Comparison of ENCODE assay signal across 25 cellular contexts in the genomic region with DNA sequence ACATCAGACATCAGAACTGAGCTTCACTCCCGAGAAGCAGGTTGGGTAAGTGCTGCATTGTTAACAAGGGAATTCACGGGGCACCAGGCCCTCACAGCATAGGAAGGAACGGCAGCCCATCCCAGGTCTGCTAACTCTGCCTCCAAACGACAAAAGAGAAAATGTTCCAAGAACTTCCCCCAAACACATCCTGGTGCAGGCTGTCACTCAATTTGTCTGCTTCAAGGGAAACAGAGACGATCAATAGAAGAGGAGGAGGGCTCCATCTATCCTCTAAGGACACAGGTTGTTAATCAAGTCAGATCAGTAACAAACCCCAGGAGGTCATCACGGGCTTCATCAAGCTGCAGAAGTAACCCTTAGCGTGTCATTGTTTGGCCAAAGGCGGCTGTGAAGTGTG. TPM values are rescaled to one million over a fixed set of nuclear protein-coding genes. Genes with fewer than 3 reads are reported as not detected.
A peak's percentile ranks its signal among the peaks of the same experiment; 100 is the strongest.
DNase-seq lines count a peak whose midpoint lies in the region; ATAC-seq and TF ChIP-seq lines count a peak whose summit lies in the region.
"Had no signal": no experiment of that assay in that cellular context is flagged by ENCODE, and none has a peak within 500 bp of the region (broad histone marks: within the 10 kb centered on the region; RNA-seq: fewer than 3 reads in every experiment).

No MANE protein-coding gene starts in this region.

- TF ChIP-seq POLR2A in right lobe of liver (IDR thresholded peaks at IDR 0.05), result no peak
- no peak for TF ChIP-seq POLR2A in esophagus muscularis mucosa (IDR thresholded peaks at IDR 0.05; ENCODE audit: low read depth)

- H3K36me3 Mint-ChIP-seq in natural killer cell treated with Interleukin-12 subunit alpha and Interleukin-12 subunit beta and Interleukin-15 and Interleukin-18, amount 100 ng/mL, for 72 hours, result no peaks in the 10 kb centered on the region
- H3K36me3 Mint-ChIP-seq in natural killer cell, result no peaks in the 10 kb centered on the region
- H3K36me3 Mint-ChIP-seq in WTC11, result no peaks in the 10 kb centered on the region
- H3K36me3 Mint-ChIP-seq: CD8-positive, alpha-beta T cell had no signal

- ATAC-seq in natural killer cell treated with Interleukin-12 subunit alpha and Interleukin-12 subunit beta and Interleukin-15 and Interleukin-18, amount 100 ng/mL, for 72 hours, result no peak
- ATAC-seq in natural killer cell (no peak), WTC11 (no peak), right lobe of liver (no peak), GM18502 (IDR thresholded peaks at IDR 0.05; ENCODE audit: poor library complexity, unreplicated experiment) (no peak)
- ATAC-seq: CD8-positive, alpha-beta T cell; GM12878 had no signal

- H3K27ac ChIP-seq in right lobe of liver, result no peak overlapping the region
- no peak overlapping the region for H3K27ac ChIP-seq in esophagus muscularis mucosa (replicated peaks in 1 of 4)
- H3K27ac ChIP-seq: BLaER1, HL-60, Peyer's patch, SJSA1 had no signal

- no peak for TF ChIP-seq EP300 in esophagus muscularis mucosa (IDR thresholded peaks at IDR 0.05)

- WGBS in right lobe of liver (ENCODE audit: insufficient coverage, low coverage, low lambda C conversion rate, missing lambda C conversion rate), result 8% methylated on average over 8 of the region's 8 CpGs
- 61% methylated on average over 8 of the region's 8 CpGs for WGBS in esophagus muscularis mucosa

- no peak overlapping the region for H3K4me3 Mint-ChIP-seq in natural killer cell treated with Interleukin-12 subunit alpha and Interleukin-12 subunit beta and Interleukin-15 and Interleukin-18, amount 100 ng/mL, for 72 hours
- H3K4me3 Mint-ChIP-seq in natural killer cell, result no peak overlapping the region
- no peak overlapping the region for H3K4me3 Mint-ChIP-seq in WTC11
- H3K4me3 Mint-ChIP-seq: CD8-positive, alpha-beta T cell; HFFc6 had no signal

- H3K27me3 ChIP-seq in right lobe of liver (peaks cover 11 to 21% of the 10 kb centered on the region in 2 donors), esophagus muscularis mucosa (peaks cover 0 to 48% (median 26%) of the 10 kb centered on the region in 4 donors)

- POLR2A ChIA-PET in WTC11 (lab: Charles Lee), result no interaction called here

- no peak overlapping the region for H3K4me3 ChIP-seq in right lobe of liver
- no peak overlapping the region for H3K4me3 ChIP-seq in esophagus muscularis mucosa
- H3K4me3 ChIP-seq: BLaER1, GM12878, Peyer's patch, SJSA1 had no signal

- peak; percentile 13 for DNase-seq in natural killer cell treated with Interleukin-12 subunit alpha and Interleukin-12 subunit beta and Interleukin-15 and Interleukin-18, amount 100 ng/mL, for 72 hours (ENCODE audit: low spot score)
- DNase-seq in natural killer cell, result no peak
- DNase-seq in WTC11 (ENCODE audit: low spot score), result peak; percentile 8
- peak; percentile 43 for DNase-seq in left kidney (ENCODE audit: low read depth, low spot score)
- peak; percentile 20 for DNase-seq in ureter (ENCODE audit: low spot score)
- DNase-seq in right lobe of liver, result no peak
- DNase-seq in esophagus muscularis mucosa (ENCODE audit: extremely low spot score), result no peak
- DNase-seq: Calu3; CD8-positive, alpha-beta T cell; GF-D8; HFFc6; NCI-H1048; NCI-H1436; NCI-H1930; NCI-H69 had no signal

- peaks cover 51 to 61% of the 10 kb centered on the region in 2 donors for H3K27me3 Mint-ChIP-seq in natural killer cell treated with Interleukin-12 subunit alpha and Interleukin-12 subunit beta and Interleukin-15 and Interleukin-18, amount 100 ng/mL, for 72 hours
- H3K27me3 Mint-ChIP-seq in natural killer cell (ENCODE audit: low read depth in 2 of 2) (peaks cover 62 to 70% of the 10 kb centered on the region in 2 donors), WTC11 (ENCODE audit: low read depth) (peaks cover 55% of the 10 kb centered on the region)

- no peak overlapping the region for H3K27ac Mint-ChIP-seq in natural killer cell treated with Interleukin-12 subunit alpha and Interleukin-12 subunit beta and Interleukin-15 and Interleukin-18, amount 100 ng/mL, for 72 hours
- H3K27ac Mint-ChIP-seq in natural killer cell, result no peak overlapping the region
- H3K27ac Mint-ChIP-seq in WTC11, result no peak overlapping the region
- H3K27ac Mint-ChIP-seq: CD8-positive, alpha-beta T cell; HFFc6 had no signal

- H3K9me3 ChIP-seq in right lobe of liver, result no peaks in the 10 kb centered on the region
- no peaks in the 10 kb centered on the region for H3K9me3 ChIP-seq in esophagus muscularis mucosa
- H3K9me3 ChIP-seq: BLaER1, Peyer's patch, SJSA1 had no signal

- TF ChIP-seq CTCF in natural killer cell (IDR thresholded peaks at IDR 0.05) (no peak), WTC11 (IDR thresholded peaks at IDR 0.05) (no peak), right lobe of liver (IDR thresholded peaks at IDR 0.05) (no peak), esophagus muscularis mucosa (IDR thresholded peaks at IDR 0.05) (no peak)

- H3K36me3 ChIP-seq in right lobe of liver (no peaks in the 10 kb centered on the region), esophagus muscularis mucosa (no peaks in the 10 kb centered on the region)
- H3K36me3 ChIP-seq: BLaER1, Peyer's patch, SJSA1 had no signal

- CTCF ChIA-PET in WTC11 (lab: Charles Lee), result interaction anchor here (0.7 to 1.3 kb wide), 2 partner anchors 79 to 225 kb away, joined by 3 read pairs; no protein-coding TSS in a partner anchor

- peaks cover 0 to 2% (median 0%) of the 10 kb centered on the region in 4 donors for H3K4me1 ChIP-seq in right lobe of liver
- peaks cover 0 to 18% (median 13%) of the 10 kb centered on the region in 4 donors for H3K4me1 ChIP-seq in esophagus muscularis mucosa
- H3K4me1 ChIP-seq: SJSA1 had no signal

- H3K4me1 Mint-ChIP-seq in natural killer cell treated with Interleukin-12 subunit alpha and Interleukin-12 subunit beta and Interleukin-15 and Interleukin-18, amount 100 ng/mL, for 72 hours (ENCODE audit: low read depth in 2 of 2), result peaks cover 0 to 4% of the 10 kb centered on the region in 2 donors
- H3K4me1 Mint-ChIP-seq in natural killer cell (peaks cover 0 to 17% of the 10 kb centered on the region in 2 donors), WTC11 (peaks cover 63% of the 10 kb centered on the region)

- H3K9me3 Mint-ChIP-seq in natural killer cell treated with Interleukin-12 subunit alpha and Interleukin-12 subunit beta and Interleukin-15 and Interleukin-18, amount 100 ng/mL, for 72 hours, result no peaks in the 10 kb centered on the region
- H3K9me3 Mint-ChIP-seq in natural killer cell (no peaks in the 10 kb centered on the region), WTC11 (peaks cover 6% of the 10 kb centered on the region; the same call in 1 of the 2 replicates)
- H3K9me3 Mint-ChIP-seq: CD8-positive, alpha-beta T cell; HFFc6 had no signal

- intact Hi-C loops in natural killer cell (cut with micrococcal nuclease), result loop anchor here (10.0 kb wide), 1 partner anchor 90 kb away; a partner anchor contains a TSS
- intact Hi-C loops in right lobe of liver (cut with DNase I), result no loop called here
- intact Hi-C loops in esophagus muscularis mucosa (cut with DNase I), result no loop called here

TF ChIP-seq in WTC11, 78 proteins besides CTCF, POLR2A, EP300 and RAD21:
- TF ChIP-seq, protein P1, sequence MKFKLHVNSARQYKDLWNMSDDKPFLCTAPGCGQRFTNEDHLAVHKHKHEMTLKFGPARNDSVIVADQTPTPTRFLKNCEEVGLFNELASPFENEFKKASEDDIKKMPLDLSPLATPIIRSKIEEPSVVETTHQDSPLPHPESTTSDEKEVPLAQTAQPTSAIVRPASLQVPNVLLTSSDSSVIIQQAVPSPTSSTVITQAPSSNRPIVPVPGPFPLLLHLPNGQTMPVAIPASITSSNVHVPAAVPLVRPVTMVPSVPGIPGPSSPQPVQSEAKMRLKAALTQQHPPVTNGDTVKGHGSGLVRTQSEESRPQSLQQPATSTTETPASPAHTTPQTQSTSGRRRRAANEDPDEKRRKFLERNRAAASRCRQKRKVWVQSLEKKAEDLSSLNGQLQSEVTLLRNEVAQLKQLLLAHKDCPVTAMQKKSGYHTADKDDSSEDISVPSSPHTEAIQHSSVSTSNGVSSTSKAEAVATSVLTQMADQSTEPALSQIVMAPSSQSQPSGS (CRISPR knock-in tag; IDR thresholded peaks at IDR 0.05; ENCODE audit: borderline replicate concordance, low read depth), result no peak

RNA-seq across cellular contexts. Expression of a gene that starts 3.5 kb away (rescaled TPM):
- not detected for total RNA-seq in natural killer cell treated with Interleukin-12 subunit alpha and Interleukin-12 subunit beta and Interleukin-15 and Interleukin-18, amount 100 ng/mL, for 72 hours
- not detected for total RNA-seq in natural killer cell
- 2.1 to 2.9 TPM (median 2.7 TPM) in 3 replicates for total RNA-seq in WTC11 (2021)
- total RNA-seq in ureter, result 0.10 TPM
- total RNA-seq in right lobe of liver, result not detected
- under 1 TPM in 2 of 4 donors, not detected in 2; under 0.01 to 0.23 TPM for total RNA-seq in esophagus muscularis mucosa
- total RNA-seq: Calu3; CD8-positive, alpha-beta T cell; GM12878; HFFc6; HT1080; MCF 10A; SJSA1 had no signal

RNA-seq across cellular contexts. Expression of a gene that starts 17.9 kb away (rescaled TPM):
- total RNA-seq in natural killer cell treated with Interleukin-12 subunit alpha and Interleukin-12 subunit beta and Interleukin-15 and Interleukin-18, amount 100 ng/mL, for 72 hours, result not detected
- not detected for total RNA-seq in natural killer cell
- total RNA-seq in WTC11 (2021), result not detected in 3 replicates
- not detected for total RNA-seq in ureter
- total RNA-seq in right lobe of liver, result not detected
- not detected for total RNA-seq in esophagus muscularis mucosa
- total RNA-seq: A673; Calu3; CD8-positive, alpha-beta T cell; GM12878; H4; HFFc6; HT1080; MCF 10A; Peyer's patch; SJSA1 had no signal

RNA-seq across cellular contexts. Expression of a gene that starts 32.9 kb away (rescaled TPM):
- total RNA-seq in natural killer cell treated with Interleukin-12 subunit alpha and Interleukin-12 subunit beta and Interleukin-15 and Interleukin-18, amount 100 ng/mL, for 72 hours, result not detected
- total RNA-seq in natural killer cell, result not detected
- total RNA-seq in WTC11 (2021), result 0.63 to 2.5 TPM (median 1.0 TPM) in 3 replicates
- total RNA-seq in ureter, result not detected
- not detected for total RNA-seq in right lobe of liver
- total RNA-seq in esophagus muscularis mucosa, result not detected
- total RNA-seq: Calu3; CD8-positive, alpha-beta T cell; GM12878; H4; HFFc6; HT1080; MCF 10A; Peyer's patch; SJSA1 had no signal

RNA-seq across cellular contexts. Expression of a gene that starts 48.2 kb away (rescaled TPM):
- not detected for total RNA-seq in natural killer cell treated with Interleukin-12 subunit alpha and Interleukin-12 subunit beta and Interleukin-15 and Interleukin-18, amount 100 ng/mL, for 72 hours
- not detected for total RNA-seq in natural killer cell
- total RNA-seq in WTC11 (2021), result 0.25 TPM in 1 of 3 replicates, not detected in the others
- total RNA-seq in ureter, result not detected
- not detected for total RNA-seq in right lobe of liver
- not detected for total RNA-seq in esophagus muscularis mucosa
- total RNA-seq: Calu3; CD8-positive, alpha-beta T cell; GM12878; H4; HFFc6; HT1080; MCF 10A; Peyer's patch; SJSA1 had no signal

RNA-seq across cellular contexts. Expression of a gene that starts 57.2 kb away (rescaled TPM):
- total RNA-seq in natural killer cell treated with Interleukin-12 subunit alpha and Interleukin-12 subunit beta and Interleukin-15 and Interleukin-18, amount 100 ng/mL, for 72 hours, result not detected
- 1 to 10 TPM in 2 of 3 donors, not detected in 1; 1.0 to 1.1 TPM for total RNA-seq in natural killer cell
- total RNA-seq in WTC11 (2021), result not detected in 3 replicates
- total RNA-seq in ureter, result not detected
- not detected for total RNA-seq in right lobe of liver
- not detected for total RNA-seq in esophagus muscularis mucosa
- total RNA-seq: A673, Calu3, GM12878, H4, HFFc6, HT1080, MCF 10A, Peyer's patch, SJSA1 had no signal

Comparison
In these comparisons a context has a peak if more than half of its experiments do, and no peak if none do; other contexts are left out.
1. DNase-seq: peak in natural killer cell treated with Interleukin-12 subunit alpha and Interleukin-12 subunit beta and Interleukin-15 and Interleukin-18, amount 100 ng/mL, for 72 hours (single experiment), WTC11 (single experiment), left kidney (single experiment) and ureter (single experiment); none in natural killer cell (single experiment), right lobe of liver (0 of 3) and esophagus muscularis mucosa (single experiment).